In genomic region chr3:197083486-197083885, GRCh38 we compare ENCODE assay signal across 12 cellular contexts. TPM values are rescaled to one million over a fixed set of nuclear protein-coding genes. Genes with fewer than 3 reads are reported as not detected.
DNase-seq lines count a peak whose midpoint lies in the region; ATAC-seq, FAIRE-seq and TF ChIP-seq lines count a peak whose summit lies in the region.
"Had no signal": no experiment of that assay in that cellular context is flagged by ENCODE, and none has a peak within 500 bp of the region (broad histone marks: within the 10 kb centered on the region; RNA-seq: fewer than 3 reads in every experiment).

No MANE protein-coding gene starts in this region.

- peaks cover 9% of the 10 kb centered on the region for H3K36me3 Mint-ChIP-seq in activated CD4-positive, alpha-beta memory T cell treated with anti-CD3 and anti-CD28 coated beads for 36 hours
- peaks cover 14% of the 10 kb centered on the region for H3K36me3 Mint-ChIP-seq in activated CD4-positive, alpha-beta memory T cell treated with anti-CD3 and anti-CD28 coated beads, Interleukin-2, amount 10 ng/mL, durations not matched to agents 7 days and 5 days (ENCODE audit: low read depth)

- H3K27ac Mint-ChIP-seq in activated CD4-positive, alpha-beta memory T cell treated with anti-CD3 and anti-CD28 coated beads for 36 hours = no peak overlapping the region
- H3K27ac Mint-ChIP-seq in activated CD4-positive, alpha-beta memory T cell treated with anti-CD3 and anti-CD28 coated beads, Interleukin-2, amount 10 ng/mL, durations not matched to agents 7 days and 5 days = no peak overlapping the region
- H3K27ac Mint-ChIP-seq: memory B cell had no signal

- no peaks in the 10 kb centered on the region for H3K27me3 Mint-ChIP-seq in activated CD4-positive, alpha-beta memory T cell treated with anti-CD3 and anti-CD28 coated beads for 36 hours
- no peaks in the 10 kb centered on the region for H3K27me3 Mint-ChIP-seq in activated CD4-positive, alpha-beta memory T cell treated with anti-CD3 and anti-CD28 coated beads, Interleukin-2, amount 10 ng/mL, durations not matched to agents 7 days and 5 days
- H3K27me3 Mint-ChIP-seq: memory B cell had no signal

- POLR2A ChIA-PET in activated CD4-positive, alpha-beta memory T cell treated with anti-CD3 and anti-CD28 coated beads for 36 hours (lab: Charles Lee) = no interaction called here
- POLR2A ChIA-PET in activated CD4-positive, alpha-beta memory T cell treated with anti-CD3 and anti-CD28 coated beads, Interleukin-2, amount 10 ng/mL, durations not matched to agents 7 days and 5 days (lab: Charles Lee) = interaction anchor here (1.1 kb wide), 1 partner anchor 20 kb away, joined by 3 read pairs; no protein-coding TSS in a partner anchor
- POLR2A ChIA-PET in HEK293T (lab: Yijun Ruan, JAX) = no interaction called here

- CTCF ChIA-PET in activated CD4-positive, alpha-beta memory T cell treated with anti-CD3 and anti-CD28 coated beads for 36 hours (lab: Charles Lee) = interaction anchor here (0.5 kb wide), 1 partner anchor 42 kb away, joined by 3 read pairs; no protein-coding TSS in a partner anchor
- CTCF ChIA-PET in activated CD4-positive, alpha-beta memory T cell treated with anti-CD3 and anti-CD28 coated beads, Interleukin-2, amount 10 ng/mL, durations not matched to agents 7 days and 5 days (lab: Charles Lee) = interaction anchor here (1.2 kb wide), 1 partner anchor 11 kb away, joined by 3 read pairs; no protein-coding TSS in a partner anchor
- CTCF ChIA-PET in HEK293T (lab: Yijun Ruan, JAX) = no interaction called here

- H3K4me3 Mint-ChIP-seq in activated CD4-positive, alpha-beta memory T cell treated with anti-CD3 and anti-CD28 coated beads for 36 hours = no peak overlapping the region
- H3K4me3 Mint-ChIP-seq in activated CD4-positive, alpha-beta memory T cell treated with anti-CD3 and anti-CD28 coated beads, Interleukin-2, amount 10 ng/mL, durations not matched to agents 7 days and 5 days = no peak overlapping the region
- H3K4me3 Mint-ChIP-seq: memory B cell had no signal

- FAIRE-seq in RCC 7860 (lab: Jason Lieb, UNC) = peak; percentile 71
- FAIRE-seq: H1 had no signal

- no peaks in the 10 kb centered on the region for H3K9me3 Mint-ChIP-seq in activated CD4-positive, alpha-beta memory T cell treated with anti-CD3 and anti-CD28 coated beads for 36 hours
- H3K9me3 Mint-ChIP-seq in activated CD4-positive, alpha-beta memory T cell treated with anti-CD3 and anti-CD28 coated beads, Interleukin-2, amount 10 ng/mL, durations not matched to agents 7 days and 5 days = no peaks in the 10 kb centered on the region
- H3K9me3 Mint-ChIP-seq: memory B cell had no signal

- ATAC-seq in esophagus mucosa (peak; percentile 83), left colon (no peak)

- intact Hi-C loops in activated CD4-positive, alpha-beta memory T cell treated with anti-CD3 and anti-CD28 coated beads for 36 hours (cut with micrococcal nuclease) = no loop called here
- intact Hi-C loops in left colon (cut with DNase I, micrococcal nuclease) = no loop called here

- peak; percentile 61 for DNase-seq in activated CD4-positive, alpha-beta memory T cell treated with anti-CD3 and anti-CD28 coated beads for 36 hours
- DNase-seq in activated CD4-positive, alpha-beta memory T cell treated with anti-CD3 and anti-CD28 coated beads, Interleukin-2, amount 10 ng/mL, durations not matched to agents 7 days and 5 days = no peak
- DNase-seq in RCC 7860 (ENCODE audit: low spot score) (peak; percentile 60), HEK293T (ENCODE audit: extremely low spot score) (no peak), left colon (no peak), middle frontal gyrus (ENCODE audit: extremely low spot score, low spot score) (no peak)
- DNase-seq in stimulated activated CD4-positive, alpha-beta T cell treated with anti-CD3 and anti-CD28 coated beads, TNF-alpha, amount 100 ng/mL, for 48 hours (ENCODE audit: low read depth in 3 of 3) = peak; percentile 2 to 28 (median 21)
- DNase-seq: activated gamma-delta T cell treated with Interleukin-2 at 50 U/mL for 16 hours, NCI-H446 treated with DMSO at 0.1 percent for 48 hours had no signal

- H3K4me1 Mint-ChIP-seq in activated CD4-positive, alpha-beta memory T cell treated with anti-CD3 and anti-CD28 coated beads for 36 hours (ENCODE audit: low read depth) = peaks cover 20% of the 10 kb centered on the region
- H3K4me1 Mint-ChIP-seq in activated CD4-positive, alpha-beta memory T cell treated with anti-CD3 and anti-CD28 coated beads, Interleukin-2, amount 10 ng/mL, durations not matched to agents 7 days and 5 days = peaks cover 2% of the 10 kb centered on the region

TF ChIP-seq in HEK293T, 16 proteins besides CTCF, POLR2A, EP300 and RAD21:
- TF ChIP-seq HDGF (IDR thresholded peaks at IDR 0.05; ENCODE audit: borderline replicate concordance) (no peak), L3MBTL2 (conservative IDR thresholded peaks at IDR 0.05) (no peak), SUZ12 (IDR thresholded peaks at IDR 0.05) (no peak), FOXK2 (IDR thresholded peaks at IDR 0.05) (no peak), FOXM1 (IDR thresholded peaks at IDR 0.05; ENCODE audit: borderline replicate concordance) (no peak), ZNF384 (IDR thresholded peaks at IDR 0.05) (no peak), FOXA1 (IDR thresholded peaks at IDR 0.05) (no peak), BHLHE40 (IDR thresholded peaks at IDR 0.05; ENCODE audit: borderline replicate concordance) (no peak), SP1 (IDR thresholded peaks at IDR 0.05) (no peak), TARDBP (IDR thresholded peaks at IDR 0.05) (no peak)

RNA-seq across cellular contexts. Expression of gene MELTF, which starts 53.9 kb away (rescaled TPM):
- 1 to 10 TPM; 6.0 TPM for total RNA-seq in activated CD4-positive, alpha-beta memory T cell treated with anti-CD3 and anti-CD28 coated beads for 36 hours
- 1 to 10 TPM; 5.1 to 6.1 TPM for total RNA-seq in activated CD4-positive, alpha-beta memory T cell treated with anti-CD3 and anti-CD28 coated beads, Interleukin-2, amount 10 ng/mL, durations not matched to agents 7 days and 5 days
- 2.8 TPM for total RNA-seq in esophagus mucosa
- total RNA-seq in left colon = 10 to 100 TPM; 14.4 to 32.1 TPM

Comparison
In these comparisons a context has a peak if more than half of its experiments do, and no peak if none do; other contexts are left out.
1. DNase-seq: peak in activated CD4-positive, alpha-beta memory T cell treated with anti-CD3 and anti-CD28 coated beads for 36 hours (single experiment), RCC 7860 (single experiment) and stimulated activated CD4-positive, alpha-beta T cell treated with anti-CD3 and anti-CD28 coated beads, TNF-alpha, amount 100 ng/mL, for 48 hours (3 of 3); none in activated CD4-positive, alpha-beta memory T cell treated with anti-CD3 and anti-CD28 coated beads, Interleukin-2, amount 10 ng/mL, durations not matched to agents 7 days and 5 days (single experiment), HEK293T (single experiment), left colon (0 of 2) and middle frontal gyrus (single experiment).